ENCODE assay signal across 8 cellular contexts in genomic region chr10:72692057-72692891, GRCh38. TPM values are rescaled to one million over a fixed set of nuclear protein-coding genes. Genes with fewer than 3 reads are reported as not detected.
A peak's percentile ranks its signal among the peaks of the same experiment; 100 is the strongest.
DNase-seq lines count a peak whose midpoint lies in the region; ATAC-seq lines count a peak whose summit lies in the region.

TSS of gene MCU (plus strand) at chr10:72692143. CDS start at chr10:72692152, 9 bp downstream.

- DNase-seq in NCI-H1092 treated with DMSO at 0.1 percent for 48 hours (lab: John Stamatoyannopoulos, UW) (peak; percentile 87), NCI-H1092 (lab: John Stamatoyannopoulos, UW) (no peak), NCI-H2171 (lab: John Stamatoyannopoulos, UW) (peak; percentile 84), cortex of kidney (lab: John Stamatoyannopoulos, UW) (peak; percentile 40), left lobe of liver (ENCODE audit: low spot score) (peak; percentile 97)
- DNase-seq in activated CD4-positive, alpha-beta T cell treated with anti-CD3 and anti-CD28 coated beads, Interleukin-2, amount 10 ng/mL, durations not matched to agents 24 days and 14 days: peak; percentile 98
- DNase-seq in stimulated activated CD4-positive, alpha-beta T cell treated with anti-CD3 and anti-CD28 coated beads, Interleukin-1b, Interleukin-23, amount 100 ng/mL, for 48 hours: peak; percentile 94

- H3K9me3 Mint-ChIP-seq in activated CD4-positive, alpha-beta T cell treated with anti-CD3 and anti-CD28 coated beads, Interleukin-2, amount 10 ng/mL, durations not matched to agents 24 days and 14 days: no peaks in the 10 kb centered on the region

- peaks cover 8% of the 10 kb centered on the region for H3K27me3 Mint-ChIP-seq in activated CD4-positive, alpha-beta T cell treated with anti-CD3 and anti-CD28 coated beads, Interleukin-2, amount 10 ng/mL, durations not matched to agents 24 days and 14 days

- intact Hi-C loops in activated CD4-positive, alpha-beta T cell treated with anti-CD3 and anti-CD28 coated beads, Interleukin-2, amount 10 ng/mL, durations not matched to agents 24 days and 14 days (cut with micrococcal nuclease): loop anchor here (2.0 to 5.0 kb wide), 4 partner anchors 65 to 370 kb away; partner anchors contain the start of gene MICU1

- H3K4me1 Mint-ChIP-seq in activated CD4-positive, alpha-beta T cell treated with anti-CD3 and anti-CD28 coated beads, Interleukin-2, amount 10 ng/mL, durations not matched to agents 24 days and 14 days: peaks cover 29% of the 10 kb centered on the region

- no peaks in the 10 kb centered on the region for H3K36me3 Mint-ChIP-seq in activated CD4-positive, alpha-beta T cell treated with anti-CD3 and anti-CD28 coated beads, Interleukin-2, amount 10 ng/mL, durations not matched to agents 24 days and 14 days (ENCODE audit: low read depth)

- peak within 1 kb of the TSS; percentile 88 for H3K4me3 Mint-ChIP-seq in activated CD4-positive, alpha-beta T cell treated with anti-CD3 and anti-CD28 coated beads, Interleukin-2, amount 10 ng/mL, durations not matched to agents 24 days and 14 days

- ATAC-seq in HG02885 (IDR thresholded peaks at IDR 0.05; ENCODE audit: poor library complexity, unreplicated experiment): peak; percentile 92
- ATAC-seq in left lobe of liver: peak; percentile 95

- peak within 1 kb of the TSS; percentile 54 for H3K27ac Mint-ChIP-seq in activated CD4-positive, alpha-beta T cell treated with anti-CD3 and anti-CD28 coated beads, Interleukin-2, amount 10 ng/mL, durations not matched to agents 24 days and 14 days

RNA-seq across cellular contexts. Expression of gene MCU, which starts in this region (rescaled TPM):
- total RNA-seq in activated CD4-positive, alpha-beta T cell treated with anti-CD3 and anti-CD28 coated beads, Interleukin-2, amount 10 ng/mL, durations not matched to agents 24 days and 14 days: 13.5 and 15.9 TPM in 2 replicates
- 6.6 TPM for total RNA-seq in left lobe of liver
